In the genomic region with DNA sequence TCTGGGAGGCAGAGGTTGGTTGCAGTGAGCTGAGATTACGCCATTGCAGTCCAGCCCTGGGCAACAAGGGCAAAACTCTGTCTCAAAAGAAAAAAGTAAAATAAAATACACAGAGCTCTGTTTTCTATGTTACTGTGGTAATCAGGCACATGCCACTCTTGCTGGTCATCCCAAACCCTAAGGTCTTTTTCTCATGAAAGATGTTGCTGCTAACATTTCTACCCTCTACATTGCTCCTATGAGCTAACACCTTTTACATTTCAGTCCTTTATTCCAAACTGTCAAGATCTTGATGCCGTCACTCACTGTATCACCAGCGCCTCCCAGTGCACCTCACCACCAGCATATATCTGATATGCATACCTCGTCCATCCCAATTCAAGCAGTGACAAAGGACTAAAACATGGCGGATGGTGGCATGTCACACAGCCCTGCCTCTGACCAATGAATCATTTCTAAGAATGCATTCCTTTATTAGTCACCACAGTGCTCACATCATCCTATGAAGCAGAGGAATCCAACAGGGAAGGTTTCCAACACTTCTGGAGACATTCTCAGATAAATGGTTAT, we compare ENCODE assay signal across 12 cellular contexts. TPM values are rescaled to one million over a fixed set of nuclear protein-coding genes. Genes with fewer than 3 reads are reported as not detected.
A peak's percentile ranks its signal among the peaks of the same experiment; 100 is the strongest.
DNase-seq lines count a peak whose midpoint lies in the region; ATAC-seq and TF ChIP-seq lines count a peak whose summit lies in the region.
"Had no signal": no experiment of that assay in that cellular context is flagged by ENCODE, and none has a peak within 500 bp of the region (broad histone marks: within the 10 kb centered on the region; RNA-seq: fewer than 3 reads in every experiment).

No MANE protein-coding gene starts in this region.

- in situ Hi-C loops in Caki2 (cut with HindIII; ENCODE audit: low pct_unique_long_range_greater_than_20kb, low sequenced_read_pairs), result no loop called here

- no peak overlapping the region for H4K8ac ChIP-seq in trophoblast cell (ENCODE audit: low read depth, low read length)

- no peaks in the 10 kb centered on the region for H3K27me3 Mint-ChIP-seq in T-helper 2 cell treated with Interferon-gamma antibody and Interleukin-4, amounts not matched to agents 5 μg/mL and 100 μg/mL, for 36 hours (ENCODE audit: low read depth)

- H2AFZ ChIP-seq in PC-9 (no peak overlapping the region), trophoblast cell (ENCODE audit: insufficient read depth, low read length, poor library complexity) (no peak overlapping the region)

- no peaks in the 10 kb centered on the region for H3K9me2 ChIP-seq in PC-9 (ENCODE audit: insufficient read depth)

- peak; percentile 92 for DNase-seq in Caki2 (ENCODE audit: low read depth)
- DNase-seq in PC-9, result peak; percentile 84 to 93
- DNase-seq in epithelial cell of prostate (ENCODE audit: low read depth, low spot score), result peak; percentile 33
- DNase-seq in trophoblast cell, result peak; percentile 94 to 98
- no peak for DNase-seq in T-helper 2 cell treated with Interferon-gamma antibody and Interleukin-4, amounts not matched to agents 5 μg/mL and 100 μg/mL, for 36 hours (ENCODE audit: low spot score)
- DNase-seq in stimulated activated naive CD8-positive, alpha-beta T cell treated with anti-CD3 and anti-CD28 coated beads, Interleukin-15, Interleukin-2, amounts not matched to agents 100 U/mL and 50 U/mL, for 24 hours, result no peak
- DNase-seq in SJCRH30, result no peak
- DNase-seq in effector memory CD4-positive, alpha-beta T cell, result no peak
- DNase-seq: activated naive CD4-positive, alpha-beta T cell treated with anti-CD3 and anti-CD28 coated beads for 36 hours; Karpas-422; WERI-Rb-1 had no signal

- H3K4me1 Mint-ChIP-seq in T-helper 2 cell treated with Interferon-gamma antibody and Interleukin-4, amounts not matched to agents 5 μg/mL and 100 μg/mL, for 36 hours (ENCODE audit: low read depth), result peaks cover 31% of the 10 kb centered on the region

- TSS peak; percentile 0 for BruUV-seq in PC-9 (replicated peaks; lab: Mats Ljungman, UMichigan)

- no peak overlapping the region for H3K23ac ChIP-seq in trophoblast cell (ENCODE audit: low read length)

- H3K4me1 ChIP-seq in PC-9 (replicated peaks; ENCODE audit: insufficient read depth), result peaks cover 35% of the 10 kb centered on the region
- peaks cover 9 to 11% of the 10 kb centered on the region in 2 experiments for H3K4me1 ChIP-seq in trophoblast cell (ENCODE audit: control insufficient read depth in 1 of 2, insufficient read depth in 2 of 2, low read length in 2 of 2)
- H3K4me1 ChIP-seq in SJCRH30, result peaks cover 11% of the 10 kb centered on the region
- peaks cover 15% of the 10 kb centered on the region for H3K4me1 ChIP-seq in effector memory CD4-positive, alpha-beta T cell (ENCODE audit: control insufficient read depth, insufficient read depth, low read length, poor library complexity, severe bottlenecking)

- H2BK5ac ChIP-seq in trophoblast cell (ENCODE audit: low read depth, low read length, poor library complexity), result no peak overlapping the region

- H3K36me3 Mint-ChIP-seq in T-helper 2 cell treated with Interferon-gamma antibody and Interleukin-4, amounts not matched to agents 5 μg/mL and 100 μg/mL, for 36 hours (ENCODE audit: low read depth), result peaks cover 52% of the 10 kb centered on the region

- no CpG with 5 or more reads among the region's 5 CpGs for WGBS in trophoblast cell (ENCODE audit: extremely low coverage, insufficient coverage, insufficient read length)

- H3K36me3 ChIP-seq in PC-9 (ENCODE audit: low read depth) (peaks cover 23% of the 10 kb centered on the region), trophoblast cell (ENCODE audit: control insufficient read depth in 1 of 2, insufficient read depth in 2 of 2, low read length in 2 of 2) (peaks cover 17 to 25% of the 10 kb centered on the region in 2 experiments), SJCRH30 (peaks cover 34% of the 10 kb centered on the region)
- H3K36me3 ChIP-seq in effector memory CD4-positive, alpha-beta T cell (ENCODE audit: control insufficient read depth, insufficient read depth, low read length), result peaks cover 13% of the 10 kb centered on the region

- no peak overlapping the region for H2BK12ac ChIP-seq in trophoblast cell (ENCODE audit: low read length)

- peak; percentile 8; the same call in 1 of the 2 replicates for TF ChIP-seq CTCF in PC-9 (conservative IDR thresholded peaks at IDR 0.05)

- H3K79me1 ChIP-seq in trophoblast cell (ENCODE audit: low read length), result peaks cover 7% of the 10 kb centered on the region

- no peak overlapping the region for H4K12ac ChIP-seq in trophoblast cell (ENCODE audit: low read depth, low read length)

- peaks cover 50% of the 10 kb centered on the region for H3F3A ChIP-seq in PC-9 (ENCODE audit: insufficient read depth, low read depth)

- H3K79me2 ChIP-seq in PC-9 (ENCODE audit: low read depth), result peaks cover 81% of the 10 kb centered on the region
- peaks cover 5% of the 10 kb centered on the region for H3K79me2 ChIP-seq in trophoblast cell (ENCODE audit: control insufficient read depth, insufficient read depth, low read length, poor library complexity)

- H2AK5ac ChIP-seq in trophoblast cell (ENCODE audit: low read length), result no peak overlapping the region

- H3K27ac ChIP-seq in PC-9, result peak overlapping the region; percentile 77
- H3K27ac ChIP-seq in epithelial cell of prostate, result peak overlapping the region; percentile 79
- no peak overlapping the region for H3K27ac ChIP-seq in trophoblast cell (ENCODE audit: low read depth, low read length)
- H3K27ac ChIP-seq in SJCRH30, result no peak overlapping the region
- H3K27ac ChIP-seq in effector memory CD4-positive, alpha-beta T cell (ENCODE audit: insufficient read depth, low read length, poor library complexity, severe bottlenecking), result no peak overlapping the region
- H3K27ac ChIP-seq: gastroesophageal sphincter, WERI-Rb-1 had no signal

- no peak overlapping the region for H2BK120ac ChIP-seq in trophoblast cell (ENCODE audit: insufficient read depth, low read length, poor library complexity)

- ATAC-seq in stimulated activated naive CD8-positive, alpha-beta T cell treated with anti-CD3 and anti-CD28 coated beads, Interleukin-15, Interleukin-2, amounts not matched to agents 100 U/mL and 50 U/mL, for 24 hours, result no peak
- ATAC-seq: gastroesophageal sphincter had no signal

- H3K18ac ChIP-seq in trophoblast cell (ENCODE audit: low read length), result no peak overlapping the region

- POLR2A ChIA-PET in PC-9 (lab: Charles Lee; ENCODE audit: unreplicated experiment), result interaction anchor here (0.6 to 0.7 kb wide), 4 partner anchors 39 to 234 kb away, joined by 3 to 11 read pairs (median 4); no protein-coding TSS in a partner anchor

- intact Hi-C loops in PC-9 (cut with micrococcal nuclease; ENCODE audit: unreplicated experiment), result loop anchor here (2.0 to 10.0 kb wide), 2 partner anchors 51 to 481 kb away; no protein-coding TSS in a partner anchor

- H3K4me3 Mint-ChIP-seq in T-helper 2 cell treated with Interferon-gamma antibody and Interleukin-4, amounts not matched to agents 5 μg/mL and 100 μg/mL, for 36 hours, result no peak overlapping the region
- H3K4me3 Mint-ChIP-seq: activated naive CD4-positive, alpha-beta T cell treated with anti-CD3 and anti-CD28 coated beads for 36 hours had no signal

- H3K27me3 ChIP-seq in PC-9 (ENCODE audit: insufficient read depth, low read depth) (no peaks in the 10 kb centered on the region), trophoblast cell (ENCODE audit: insufficient read depth, low read length) (no peaks in the 10 kb centered on the region), SJCRH30 (no peaks in the 10 kb centered on the region)
- no peaks in the 10 kb centered on the region for H3K27me3 ChIP-seq in effector memory CD4-positive, alpha-beta T cell (replicated peaks; ENCODE audit: control insufficient read depth, insufficient read depth, low read length, poor library complexity, severe bottlenecking)
- H3K27me3 ChIP-seq: gastroesophageal sphincter had no signal

- no peaks in the 10 kb centered on the region for H3K9me3 Mint-ChIP-seq in T-helper 2 cell treated with Interferon-gamma antibody and Interleukin-4, amounts not matched to agents 5 μg/mL and 100 μg/mL, for 36 hours
- H3K9me3 Mint-ChIP-seq: activated naive CD4-positive, alpha-beta T cell treated with anti-CD3 and anti-CD28 coated beads for 36 hours had no signal

- no peak overlapping the region for H3K27ac Mint-ChIP-seq in T-helper 2 cell treated with Interferon-gamma antibody and Interleukin-4, amounts not matched to agents 5 μg/mL and 100 μg/mL, for 36 hours
- H3K27ac Mint-ChIP-seq: activated naive CD4-positive, alpha-beta T cell treated with anti-CD3 and anti-CD28 coated beads for 36 hours had no signal

- H3K9me3 ChIP-seq in PC-9 (ENCODE audit: insufficient read depth, low read depth) (no peaks in the 10 kb centered on the region), trophoblast cell (ENCODE audit: insufficient read depth, low read depth, low read length) (no peaks in the 10 kb centered on the region), SJCRH30 (replicated peaks) (no peaks in the 10 kb centered on the region)
- no peaks in the 10 kb centered on the region for H3K9me3 ChIP-seq in effector memory CD4-positive, alpha-beta T cell (ENCODE audit: control insufficient read depth, low read length)
- H3K9me3 ChIP-seq: gastroesophageal sphincter had no signal

- CTCF ChIA-PET in PC-9 (lab: Charles Lee), result interaction anchor here (0.6 to 0.7 kb wide), 5 partner anchors 10 to 1203 kb away, joined by 3 to 13 read pairs (median 4); no protein-coding TSS in a partner anchor

- H3K4me3 ChIP-seq in PC-9 (no peak overlapping the region), trophoblast cell (ENCODE audit: low read depth, low read length) (no peak overlapping the region), SJCRH30 (no peak overlapping the region)
- H3K4me3 ChIP-seq in effector memory CD4-positive, alpha-beta T cell (ENCODE audit: insufficient read depth, low read depth, low read length, poor library complexity, severe bottlenecking), result no peak overlapping the region
- H3K4me3 ChIP-seq: gastroesophageal sphincter had no signal

- no peak overlapping the region for H4K91ac ChIP-seq in trophoblast cell (ENCODE audit: low read depth, low read length)

- H3K9ac ChIP-seq in trophoblast cell (ENCODE audit: low read length), result no peak overlapping the region

- H4K20me1 ChIP-seq in PC-9 (ENCODE audit: insufficient read depth), result peaks cover 8% of the 10 kb centered on the region; the same call in 1 of the 2 replicates

- H3K4me2 ChIP-seq in PC-9, result peak overlapping the region; percentile 48
- H3K4me2 ChIP-seq in trophoblast cell (ENCODE audit: low read length), result no peak overlapping the region

- H3K14ac ChIP-seq in trophoblast cell (ENCODE audit: low read length), result no peak overlapping the region

- no peak overlapping the region for H3K4ac ChIP-seq in trophoblast cell (ENCODE audit: low read depth, low read length)

RNA-seq across cellular contexts. Expression of gene DAGLB, which starts 4.3 kb away (rescaled TPM):
- total RNA-seq in Caki2 (2014; rRNA removed; shearing (Covaris generic); ENCODE audit: low replicate concordance), result 9.1 and 15.0 TPM in 2 replicates
- total RNA-seq in PC-9 (2021), result 46.7 and 56.4 TPM in 2 replicates
- polyA plus RNA-seq in trophoblast cell (2013), result 13.8 and 15.5 TPM in 2 replicates
- 15.5 and 16.9 TPM in 2 replicates for total RNA-seq in SJCRH30 (2014; rRNA removed; shearing (Covaris generic))

RNA-seq across cellular contexts. Expression of gene KDELR2, which starts 40.5 kb away (rescaled TPM):
- total RNA-seq in Caki2 (2014; rRNA removed; shearing (Covaris generic); ENCODE audit: low replicate concordance), result 230 and 259 TPM in 2 replicates
- 134 and 217 TPM in 2 replicates for total RNA-seq in PC-9 (2021)
- polyA plus RNA-seq in trophoblast cell (2013), result 248 and 259 TPM in 2 replicates
- 140 and 153 TPM in 2 replicates for total RNA-seq in SJCRH30 (2014; rRNA removed; shearing (Covaris generic))

Comparison
In these comparisons a context has a peak if more than half of its experiments do, and no peak if none do; other contexts are left out.
1. DNase-seq: peak in Caki2 (single experiment), PC-9 (2 of 2), epithelial cell of prostate (single experiment) and trophoblast cell (2 of 2); none in T-helper 2 cell treated with Interferon-gamma antibody and Interleukin-4, amounts not matched to agents 5 μg/mL and 100 μg/mL, for 36 hours (single experiment), stimulated activated naive CD8-positive, alpha-beta T cell treated with anti-CD3 and anti-CD28 coated beads, Interleukin-15, Interleukin-2, amounts not matched to agents 100 U/mL and 50 U/mL, for 24 hours (single experiment), SJCRH30 (0 of 2) and effector memory CD4-positive, alpha-beta T cell (0 of 3).
2. H3K27ac ChIP-seq: peak in PC-9 (single experiment) and epithelial cell of prostate (single experiment); none in trophoblast cell (single experiment), SJCRH30 (single experiment) and effector memory CD4-positive, alpha-beta T cell (single experiment).